In the genomic region with DNA sequence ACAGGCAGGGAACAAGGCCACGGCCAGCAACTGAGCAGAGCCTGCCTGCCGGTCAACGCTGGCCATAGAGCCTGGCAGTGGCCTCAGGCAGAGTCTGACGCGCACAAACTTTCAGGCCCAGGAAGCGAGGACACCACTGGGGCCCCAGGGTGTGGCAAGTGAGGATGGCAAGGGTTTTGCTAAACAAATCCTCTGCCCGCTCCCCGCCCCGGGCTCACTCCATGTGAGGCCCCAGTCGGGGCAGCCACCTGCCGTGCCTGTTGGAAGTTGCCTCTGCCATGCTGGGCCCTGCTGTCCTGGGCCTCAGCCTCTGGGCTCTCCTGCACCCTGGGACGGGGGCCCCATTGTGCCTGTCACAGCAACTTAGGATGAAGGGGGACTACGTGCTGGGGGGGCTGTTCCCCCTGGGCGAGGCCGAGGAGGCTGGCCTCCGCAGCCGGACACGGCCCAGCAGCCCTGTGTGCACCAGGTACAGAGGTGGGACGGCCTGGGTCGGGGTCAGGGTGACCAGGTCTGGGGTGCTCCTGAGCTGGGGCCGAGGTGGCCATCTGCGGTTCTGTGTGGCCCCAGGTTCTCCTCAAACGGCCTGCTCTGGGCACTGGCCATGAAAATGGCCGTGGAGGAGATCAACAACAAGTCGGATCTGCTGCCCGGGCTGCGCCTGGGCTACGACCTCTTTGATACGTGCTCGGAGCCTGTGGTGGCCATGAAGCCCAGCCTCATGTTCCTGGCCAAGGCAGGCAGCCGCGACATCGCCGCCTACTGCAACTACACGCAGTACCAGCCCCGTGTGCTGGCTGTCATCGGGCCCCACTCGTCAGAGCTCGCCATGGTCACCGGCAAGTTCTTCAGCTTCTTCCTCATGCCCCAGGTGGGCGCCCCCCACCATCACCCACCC, we compare ENCODE assay signal across 16 cellular contexts. TPM values are rescaled to one million over a fixed set of nuclear protein-coding genes. Genes with fewer than 3 reads are reported as not detected.
DNase-seq lines count a peak whose midpoint lies in the region; ATAC-seq and TF ChIP-seq lines count a peak whose summit lies in the region.
"Had no signal": no experiment of that assay in that cellular context is flagged by ENCODE, and none has a peak within 500 bp of the region (broad histone marks: within the 10 kb centered on the region; RNA-seq: fewer than 3 reads in every experiment).

A gene (plus strand): TSS at position 213 of the 898 bp plus-strand sequence. CDS start 66 bp downstream, at position 279.

- CTCF ChIA-PET in PC-3 (lab: Charles Lee), result no interaction called here

- peaks cover 10% of the 10 kb centered on the region for H3K79me2 ChIP-seq in PC-3 (ENCODE audit: low read length)

- peak within 1 kb of the TSS; percentile 85 for H3K27ac Mint-ChIP-seq in glutamatergic neuron (ENCODE audit: unreplicated experiment)
- H3K27ac Mint-ChIP-seq in stimulated activated naive B cell treated with anti-CD40 and anti-IgM and Interleukin-4, amounts not matched to agents 10 μg/mL and 1 μg/mL and 100 μg/mL, for 72 hours, result peak within 1 kb of the TSS; percentile 49
- H3K27ac Mint-ChIP-seq: activated naive CD4-positive, alpha-beta T cell treated with anti-CD3 and anti-CD28 coated beads for 36 hours had no signal

- H3K9me3 ChIP-seq in PC-3 (ENCODE audit: low read length), result no peaks in the 10 kb centered on the region
- no peaks in the 10 kb centered on the region for H3K9me3 ChIP-seq in ascending aorta
- H3K9me3 ChIP-seq: sigmoid colon, tibial artery had no signal

- peak within 1 kb of the TSS; percentile 54 for H3K4me2 ChIP-seq in PC-3 (ENCODE audit: low read length)

- H3K4me3 ChIP-seq in PC-3 (ENCODE audit: low read length), result no peak within 1 kb of the TSS
- no peak within 1 kb of the TSS for H3K4me3 ChIP-seq in ascending aorta
- H3K4me3 ChIP-seq: sigmoid colon, tibial artery had no signal

- ATAC-seq in PC-3, result peak; percentile 39
- no peak for ATAC-seq in stimulated activated naive B cell treated with anti-CD40 and anti-IgM and Interleukin-4, amounts not matched to agents 10 μg/mL and 1 μg/mL and 100 μg/mL, for 72 hours (replicated peaks)
- ATAC-seq: Right ventricle myocardium inferior had no signal

- no peaks in the 10 kb centered on the region for H3K9me2 ChIP-seq in PC-3 (replicated peaks; ENCODE audit: low read length)

- peaks cover 10% of the 10 kb centered on the region for H3K27me3 Mint-ChIP-seq in glutamatergic neuron (ENCODE audit: unreplicated experiment)
- H3K27me3 Mint-ChIP-seq in stimulated activated naive B cell treated with anti-CD40 and anti-IgM and Interleukin-4, amounts not matched to agents 10 μg/mL and 1 μg/mL and 100 μg/mL, for 72 hours, result no peaks in the 10 kb centered on the region
- H3K27me3 Mint-ChIP-seq: naive B cell had no signal

- peak; percentile 57 for DNase-seq in NCI-H82 (lab: John Stamatoyannopoulos, UW)
- no peak for DNase-seq in NCI-H82 treated with DMSO at 0.1 percent for 48 hours (lab: John Stamatoyannopoulos, UW; ENCODE audit: unreplicated experiment)
- DNase-seq in PC-3, result peak; percentile 86
- DNase-seq in glutamatergic neuron, result no peak
- no peak for DNase-seq in stimulated activated naive B cell treated with anti-CD40 and anti-IgM and Interleukin-4, amounts not matched to agents 10 μg/mL and 1 μg/mL and 100 μg/mL, for 72 hours
- DNase-seq in UCSD-AML1 (lab: John Stamatoyannopoulos, UW; ENCODE audit: unreplicated experiment), result no peak
- no peak for DNase-seq in stimulated activated CD4-positive, alpha-beta T cell treated with anti-CD3 and anti-CD28 coated beads, Interleukin-4, amount 100 ng/mL, for 4 hours
- no peak for DNase-seq in ascending aorta (ENCODE audit: low spot score in 2 of 2)
- DNase-seq: ACHN; activated naive CD4-positive, alpha-beta T cell treated with anti-CD3 and anti-CD28 coated beads for 36 hours; kidney glomerular epithelial cell; naive B cell; NCI-H2171; sigmoid colon; tibial artery had no signal

- TF ChIP-seq CTCF in PC-3 (conservative IDR thresholded peaks at IDR 0.05; ENCODE audit: low read depth, low read length), result no peak
- no peak for TF ChIP-seq CTCF in glutamatergic neuron (IDR thresholded peaks at IDR 0.05; ENCODE audit: partially characterized antibody, unreplicated experiment)
- no peak for TF ChIP-seq CTCF in ascending aorta (IDR thresholded peaks at IDR 0.05)

- no TSS peak for BruUV-seq in PC-3 (replicated peaks; lab: Mats Ljungman, UMichigan)

- no peak within 1 kb of the TSS for H2AFZ ChIP-seq in PC-3 (ENCODE audit: low read length)

- intact Hi-C loops in PC-3 (cut with micrococcal nuclease) (loop anchor here (2.0 kb wide), 1 partner anchor 13 kb away; no protein-coding TSS in a partner anchor), ascending aorta (cut with DNase I) (no loop called here)

- peaks cover 39% of the 10 kb centered on the region for H3K4me1 ChIP-seq in PC-3 (ENCODE audit: insufficient read depth, low read length)
- H3K4me1 ChIP-seq in ascending aorta, result no peaks in the 10 kb centered on the region

- H4K20me1 ChIP-seq in PC-3 (ENCODE audit: low read length), result no peaks in the 10 kb centered on the region

- H3K27me3 ChIP-seq in PC-3 (ENCODE audit: low read length), result no peaks in the 10 kb centered on the region
- H3K27me3 ChIP-seq in ascending aorta, result no peaks in the 10 kb centered on the region
- H3K27me3 ChIP-seq: sigmoid colon, tibial artery had no signal

- peaks cover 15% of the 10 kb centered on the region for H3K9me3 Mint-ChIP-seq in glutamatergic neuron (ENCODE audit: unreplicated experiment)
- H3K9me3 Mint-ChIP-seq in stimulated activated naive B cell treated with anti-CD40 and anti-IgM and Interleukin-4, amounts not matched to agents 10 μg/mL and 1 μg/mL and 100 μg/mL, for 72 hours, result no peaks in the 10 kb centered on the region
- H3K9me3 Mint-ChIP-seq: activated naive CD4-positive, alpha-beta T cell treated with anti-CD3 and anti-CD28 coated beads for 36 hours; naive B cell had no signal

- no peaks in the 10 kb centered on the region for H3F3A ChIP-seq in PC-3 (ENCODE audit: low read length, unreplicated experiment)

- H3K27ac ChIP-seq in PC-3 (ENCODE audit: low read length) (peak within 1 kb of the TSS; percentile 68), ascending aorta (no peak within 1 kb of the TSS)
- H3K27ac ChIP-seq: sigmoid colon, tibial artery had no signal

- POLR2A ChIA-PET in PC-3 (lab: Charles Lee; ENCODE audit: unreplicated experiment), result no interaction called here

- no peaks in the 10 kb centered on the region for H3K36me3 Mint-ChIP-seq in glutamatergic neuron (ENCODE audit: unreplicated experiment)
- H3K36me3 Mint-ChIP-seq in stimulated activated naive B cell treated with anti-CD40 and anti-IgM and Interleukin-4, amounts not matched to agents 10 μg/mL and 1 μg/mL and 100 μg/mL, for 72 hours, result peaks cover 6 to 13% of the 10 kb centered on the region in 2 donors
- H3K36me3 Mint-ChIP-seq: naive B cell had no signal

- H3K36me3 ChIP-seq in PC-3 (ENCODE audit: low read depth, low read length), result peaks cover 12% of the 10 kb centered on the region; the same call in 1 of the 2 replicates
- H3K36me3 ChIP-seq in ascending aorta, result peaks cover 18 to 30% of the 10 kb centered on the region in 2 donors

- 0 out of 2 replicates have a peak within 1 kb of the TSS, but pooled peaks have one; percentile 11 for H3K9ac ChIP-seq in PC-3 (ENCODE audit: low read length)

- H3K4me1 Mint-ChIP-seq in glutamatergic neuron (ENCODE audit: low read depth, unreplicated experiment), result peaks cover 5% of the 10 kb centered on the region
- peaks cover 11% of the 10 kb centered on the region in 2 donors for H3K4me1 Mint-ChIP-seq in stimulated activated naive B cell treated with anti-CD40 and anti-IgM and Interleukin-4, amounts not matched to agents 10 μg/mL and 1 μg/mL and 100 μg/mL, for 72 hours

- H3K4me3 Mint-ChIP-seq in glutamatergic neuron (ENCODE audit: unreplicated experiment), result no peak within 1 kb of the TSS
- H3K4me3 Mint-ChIP-seq in stimulated activated naive B cell treated with anti-CD40 and anti-IgM and Interleukin-4, amounts not matched to agents 10 μg/mL and 1 μg/mL and 100 μg/mL, for 72 hours, result no peak within 1 kb of the TSS
- H3K4me3 Mint-ChIP-seq: activated naive CD4-positive, alpha-beta T cell treated with anti-CD3 and anti-CD28 coated beads for 36 hours had no signal

RNA-seq across cellular contexts. Expression of the gene that starts here (rescaled TPM):
- total RNA-seq in PC-3 (2014; rRNA removed) (1.9 and 4.3 TPM in 2 replicates), glutamatergic neuron (ENCODE audit: unreplicated experiment) (1.3 TPM), ascending aorta (2.7 TPM)
- total RNA-seq: sigmoid colon had no signal

Comparison
In these comparisons a context has a peak if more than half of its experiments do, and no peak if none do; other contexts are left out.
1. DNase-seq: peak in NCI-H82 (single experiment) and PC-3 (single experiment); none in NCI-H82 treated with DMSO at 0.1 percent for 48 hours (single experiment), glutamatergic neuron (single experiment), stimulated activated naive B cell treated with anti-CD40 and anti-IgM and Interleukin-4, amounts not matched to agents 10 μg/mL and 1 μg/mL and 100 μg/mL, for 72 hours (single experiment), UCSD-AML1 (single experiment), stimulated activated CD4-positive, alpha-beta T cell treated with anti-CD3 and anti-CD28 coated beads, Interleukin-4, amount 100 ng/mL, for 4 hours (0 of 2) and ascending aorta (0 of 2).